In the genomic region with DNA sequence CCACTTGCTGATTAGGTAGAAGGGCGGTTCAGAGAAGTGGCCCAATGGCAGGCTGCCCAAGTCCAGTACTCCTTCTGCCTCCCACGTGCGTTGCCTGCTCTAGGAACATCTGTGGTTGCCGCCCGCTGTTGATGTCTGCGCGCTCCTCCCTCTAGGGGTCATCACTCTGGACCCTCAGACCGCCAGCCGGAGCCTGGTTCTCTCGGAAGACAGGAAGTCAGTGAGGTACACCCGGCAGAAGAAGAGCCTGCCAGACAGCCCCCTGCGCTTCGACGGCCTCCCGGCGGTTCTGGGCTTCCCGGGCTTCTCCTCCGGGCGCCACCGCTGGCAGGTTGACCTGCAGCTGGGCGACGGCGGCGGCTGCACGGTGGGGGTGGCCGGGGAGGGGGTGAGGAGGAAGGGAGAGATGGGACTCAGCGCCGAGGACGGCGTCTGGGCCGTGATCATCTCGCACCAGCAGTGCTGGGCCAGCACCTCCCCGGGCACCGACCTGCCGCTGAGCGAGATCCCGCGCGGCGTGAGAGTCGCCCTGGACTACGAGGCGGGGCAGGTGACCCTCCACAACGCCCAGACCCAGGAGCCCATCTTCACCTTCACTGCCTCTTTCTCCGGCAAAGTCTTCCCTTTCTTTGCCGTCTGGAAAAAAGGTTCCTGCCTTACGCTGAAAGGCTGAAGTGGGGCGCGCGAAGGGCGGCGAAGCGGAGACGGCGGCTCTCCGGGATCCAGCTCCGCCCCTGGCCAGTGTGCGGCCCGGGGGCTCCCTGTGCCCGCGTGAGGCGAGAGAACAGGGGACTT, we compare ENCODE assay signal across 10 cellular contexts. TPM values are rescaled to one million over a fixed set of nuclear protein-coding genes. Genes with fewer than 3 reads are reported as not detected.
DNase-seq lines count a peak whose midpoint lies in the region; ATAC-seq and TF ChIP-seq lines count a peak whose summit lies in the region.
"Had no signal": no experiment of that assay in that cellular context is flagged by ENCODE, and none has a peak within 500 bp of the region (broad histone marks: within the 10 kb centered on the region; RNA-seq: fewer than 3 reads in every experiment).

No MANE protein-coding gene starts in this region.

- H2BK20ac ChIP-seq in H9 (ENCODE audit: low read depth, low read length, poor library complexity, severe bottlenecking) = no peak overlapping the region

- no peak overlapping the region for H3K23ac ChIP-seq in H9 (ENCODE audit: insufficient read length, low read depth, low read length)

- H3K27me3 ChIP-seq in H9 (ENCODE audit: insufficient read depth, low read length) = peaks cover 6% of the 10 kb centered on the region; the same call in 1 of the 2 replicates

- H3K14ac ChIP-seq in H9 (ENCODE audit: insufficient read depth, low read length) = no peak overlapping the region

- no peak overlapping the region for H3K9ac ChIP-seq in H9 (ENCODE audit: extremely low read depth, insufficient read length, low read length)

- no peaks in the 10 kb centered on the region for H3K9me3 ChIP-seq in H9 (ENCODE audit: control insufficient read depth, low read depth, low read length)

- peaks cover 0 to 3% of the 10 kb centered on the region in 2 experiments; a peak in 1 of 5 replicates for H3K9me3 Mint-ChIP-seq in H9

- H2BK5ac ChIP-seq in H9 (ENCODE audit: insufficient read length, low read length) = no peak overlapping the region

- no peak overlapping the region for H4K91ac ChIP-seq in H9 (ENCODE audit: insufficient read length, low read depth, low read length)

- peaks cover 86% of the 10 kb centered on the region for H3K27me3 Mint-ChIP-seq in H9 (ENCODE audit: low read depth)

- no peak overlapping the region for H3K27ac ChIP-seq in H9 (ENCODE audit: insufficient read length, low read depth, low read length)

- peak; percentile 86 for DNase-seq in H9
- DNase-seq in SK-N-DZ (ENCODE audit: low spot score) = peak; percentile 65
- DNase-seq in foreskin fibroblast = peak; percentile 9 to 55
- no peak for DNase-seq in retinal pigment epithelial cell (ENCODE audit: low read depth)
- no peak for DNase-seq in NCI-H1048 (lab: John Stamatoyannopoulos, UW)
- DNase-seq: activated CD4-positive, alpha-beta T cell treated with anti-CD3 and anti-CD28 coated beads for 1 hour; NCI-H1092 treated with DMSO at 0.1 percent for 48 hours; stimulated activated naive CD4-positive, alpha-beta T cell treated with Interleukin-2 at 50 U/mL for 16 hours had no signal

- H3K4me3 Mint-ChIP-seq in H9 = peak overlapping the region; percentile 46 to 50; a peak in 4 of 5 replicates

- no peak overlapping the region for H4K8ac ChIP-seq in H9 (replicated peaks; ENCODE audit: insufficient read length, low read depth, low read length)

- H2BK120ac ChIP-seq in H9 (ENCODE audit: low read depth, low read length, poor library complexity, severe bottlenecking) = no peak overlapping the region

- peaks cover 8% of the 10 kb centered on the region in 2 experiments for H3K4me1 Mint-ChIP-seq in H9

- ATAC-seq in HG03520 (IDR thresholded peaks at IDR 0.05; ENCODE audit: unreplicated experiment) = no peak
- no peak for ATAC-seq in HG03442 (IDR thresholded peaks at IDR 0.05; ENCODE audit: unreplicated experiment)

- H3K23me2 ChIP-seq in H9 (ENCODE audit: insufficient read length, low read depth, low read length, poor library complexity, severe bottlenecking) = peaks cover 9% of the 10 kb centered on the region

- no CpG with 5 or more reads among the region's 62 CpGs for WGBS in H9 (ENCODE audit: extremely low coverage, insufficient read length, low lambda C conversion rate)

- no peak overlapping the region for H3K27ac Mint-ChIP-seq in H9

- H2BK15ac ChIP-seq in H9 (ENCODE audit: low read depth, low read length) = no peak overlapping the region

- H3K79me2 ChIP-seq in H9 (ENCODE audit: insufficient read depth, low read length) = no peaks in the 10 kb centered on the region

- peak overlapping the region; percentile 39 for H3K18ac ChIP-seq in H9 (ENCODE audit: insufficient read length, low read depth, low read length)

- no peak overlapping the region for H4K5ac ChIP-seq in H9 (ENCODE audit: insufficient read length, low read depth, low read length)

- H3K4me3 ChIP-seq in foreskin fibroblast (ENCODE audit: low read depth in 1 of 2, low read length in 2 of 2) (no peak overlapping the region), retinal pigment epithelial cell (ENCODE audit: low read length) (peak overlapping the region; percentile 19)

- TF ChIP-seq CTCF in H9 (conservative IDR thresholded peaks at IDR 0.05) (peak; percentile 43; the same call in 2 of the 3 replicates), foreskin fibroblast (IDR thresholded peaks at IDR 0.05; ENCODE audit: low read depth, low read length) (no peak), retinal pigment epithelial cell (conservative IDR thresholded peaks at IDR 0.05; ENCODE audit: low read depth, low read length) (no peak)

- no peak overlapping the region for H2BK12ac ChIP-seq in H9 (ENCODE audit: insufficient read length, low read depth, low read length)

- H2AK5ac ChIP-seq in H9 (ENCODE audit: insufficient read length, low read length) = no peak overlapping the region

- H4K20me1 ChIP-seq in H9 (ENCODE audit: control insufficient read depth, insufficient read depth, insufficient read length) = no peaks in the 10 kb centered on the region

- H3K56ac ChIP-seq in H9 (ENCODE audit: insufficient read length, low read depth, low read length) = no peak overlapping the region

- no peak overlapping the region for H3K4ac ChIP-seq in H9 (ENCODE audit: low read depth, low read length)

- no peak overlapping the region for H2AFZ ChIP-seq in H9 (ENCODE audit: low read length)

- H3K4me1 ChIP-seq in H9 (ENCODE audit: insufficient read depth, low read length) = no peaks in the 10 kb centered on the region

- H3T11ph ChIP-seq in H9 (ENCODE audit: low read length) = no peak overlapping the region

- no peaks in the 10 kb centered on the region for H3K36me3 Mint-ChIP-seq in H9 (ENCODE audit: insufficient read depth in 1 of 3, low read depth in 3 of 3)

- H3K79me1 ChIP-seq in H9 (ENCODE audit: insufficient read depth, low read depth, low read length, poor library complexity, severe bottlenecking) = no peaks in the 10 kb centered on the region

- H3K4me2 ChIP-seq in H9 (ENCODE audit: insufficient read depth, insufficient read length, low read length) = peak overlapping the region; percentile 24

RNA-seq across cellular contexts. Expression of a gene that starts 8.5 kb away (rescaled TPM):
- 0.20 TPM in 1 of 2 replicates, not detected in the other for total RNA-seq in H9 (2021)
- polyA plus RNA-seq in SK-N-DZ (2014; cell fraction: cytosol; rRNA removed) = not detected in 2 replicates
- polyA plus RNA-seq in SK-N-DZ (2014; cell fraction: nucleus; rRNA removed) = not detected in 2 replicates

RNA-seq across cellular contexts. Expression of a gene that starts 10.9 kb away (rescaled TPM):
- 0.07 and 0.09 TPM in 2 replicates for total RNA-seq in H9 (2021)
- polyA plus RNA-seq in SK-N-DZ (2014; cell fraction: cytosol; rRNA removed) = not detected in 2 replicates
- not detected in 2 replicates for polyA plus RNA-seq in SK-N-DZ (2014; cell fraction: nucleus; rRNA removed)

RNA-seq across cellular contexts. Expression of a gene that starts 35.9 kb away (rescaled TPM):
- total RNA-seq in H9 (2021) = not detected in 2 replicates
- polyA plus RNA-seq in SK-N-DZ (2014; cell fraction: cytosol; rRNA removed) = 0.08 TPM in 1 of 2 replicates, not detected in the other
- polyA plus RNA-seq in SK-N-DZ (2014; cell fraction: nucleus; rRNA removed) = 0.09 TPM in 1 of 2 replicates, not detected in the other

RNA-seq across cellular contexts. Expression of a gene that starts 41.3 kb away (rescaled TPM):
- 33.9 and 35.8 TPM in 2 replicates for total RNA-seq in H9 (2021)
- 12.7 and 13.6 TPM in 2 replicates for polyA plus RNA-seq in SK-N-DZ (2014; cell fraction: cytosol; rRNA removed)
- polyA plus RNA-seq in SK-N-DZ (2014; cell fraction: nucleus; rRNA removed) = 11.2 and 14.3 TPM in 2 replicates

RNA-seq across cellular contexts. Expression of a gene that starts 59.0 kb away (rescaled TPM):
- total RNA-seq in H9 (2021) = not detected in 2 replicates
- not detected in 2 replicates for polyA plus RNA-seq in SK-N-DZ (2014; cell fraction: cytosol; rRNA removed)
- not detected in 2 replicates for polyA plus RNA-seq in SK-N-DZ (2014; cell fraction: nucleus; rRNA removed)

Comparison
In these comparisons a context has a peak if more than half of its experiments do, and no peak if none do; other contexts are left out.
1. DNase-seq: peak in H9 (single experiment), SK-N-DZ (single experiment) and foreskin fibroblast (2 of 2); none in retinal pigment epithelial cell (single experiment) and NCI-H1048 (single experiment).